ENCODE assay signal across 10 cellular contexts in genomic region chr22:41284465-41284864, GRCh38. TPM values are rescaled to one million over a fixed set of nuclear protein-coding genes. Genes with fewer than 3 reads are reported as not detected.
DNase-seq lines count a peak whose midpoint lies in the region; ATAC-seq and TF ChIP-seq lines count a peak whose summit lies in the region.
"Had no signal": no experiment of that assay in that cellular context is flagged by ENCODE, and none has a peak within 500 bp of the region (broad histone marks: within the 10 kb centered on the region; RNA-seq: fewer than 3 reads in every experiment).

No MANE protein-coding gene starts in this region.

- H2AK5ac ChIP-seq in mesendoderm (ENCODE audit: low read length): no peak overlapping the region

- H3K18ac ChIP-seq in mesendoderm (ENCODE audit: low read length): no peak overlapping the region

- peaks cover 50% of the 10 kb centered on the region for H3K36me3 ChIP-seq in HUES48 (ENCODE audit: control insufficient read depth, insufficient read depth, low read length)
- H3K36me3 ChIP-seq in mesendoderm (ENCODE audit: control insufficient read depth, insufficient read depth, low read length): peaks cover 12% of the 10 kb centered on the region
- H3K36me3 ChIP-seq in left ventricle myocardium inferior: peaks cover 35% of the 10 kb centered on the region

- peaks cover 43% of the 10 kb centered on the region for H3K4me1 Mint-ChIP-seq in activated naive CD8-positive, alpha-beta T cell treated with anti-CD3 and anti-CD28 coated beads, Interleukin-2, amount 50 U/mL, for 24 hours

- TF ChIP-seq CTCF in AG04450 (IDR thresholded peaks at IDR 0.05; ENCODE audit: low read depth, low read length) (no peak), left ventricle myocardium inferior (IDR thresholded peaks at IDR 0.05; ENCODE audit: borderline replicate concordance) (no peak)

- peaks cover 14% of the 10 kb centered on the region for H3K79me1 ChIP-seq in mesendoderm (ENCODE audit: low read length)

- peaks cover 24% of the 10 kb centered on the region for H3K4me1 ChIP-seq in HUES48 (ENCODE audit: control insufficient read depth, insufficient read depth, low read length)
- peaks cover 4% of the 10 kb centered on the region for H3K4me1 ChIP-seq in mesendoderm (ENCODE audit: control insufficient read depth, low read depth, low read length)
- H3K4me1 ChIP-seq in left ventricle myocardium inferior: peaks cover 34% of the 10 kb centered on the region
- H3K4me1 ChIP-seq: parathyroid adenoma had no signal

- H3K9ac ChIP-seq in HUES48 (ENCODE audit: low read depth, low read length) (no peak overlapping the region), mesendoderm (ENCODE audit: low read length) (peak overlapping the region; percentile 91)
- H3K9ac ChIP-seq: parathyroid adenoma had no signal

- peak overlapping the region; percentile 81 for H3K27ac Mint-ChIP-seq in activated naive CD8-positive, alpha-beta T cell treated with anti-CD3 and anti-CD28 coated beads, Interleukin-2, amount 50 U/mL, for 24 hours

- peaks cover 28% of the 10 kb centered on the region for H3K79me2 ChIP-seq in mesendoderm (ENCODE audit: control insufficient read depth, insufficient read depth, low read length)
- H3K79me2 ChIP-seq: parathyroid adenoma had no signal

- no peak overlapping the region for H4K5ac ChIP-seq in mesendoderm (ENCODE audit: low read length)

- no peak overlapping the region for H3K23ac ChIP-seq in mesendoderm (ENCODE audit: low read length)

- H3K27me3 Mint-ChIP-seq in activated naive CD8-positive, alpha-beta T cell treated with anti-CD3 and anti-CD28 coated beads, Interleukin-2, amount 50 U/mL, for 24 hours: no peaks in the 10 kb centered on the region

- H2BK15ac ChIP-seq in mesendoderm (replicated peaks; ENCODE audit: low read depth): no peak overlapping the region

- no peak overlapping the region for H2BK120ac ChIP-seq in mesendoderm (ENCODE audit: low read depth, low read length)

- H3K4me2 ChIP-seq in mesendoderm (ENCODE audit: low read length): no peak overlapping the region

- peaks cover 29% of the 10 kb centered on the region for H3K36me3 Mint-ChIP-seq in activated naive CD8-positive, alpha-beta T cell treated with anti-CD3 and anti-CD28 coated beads, Interleukin-2, amount 50 U/mL, for 24 hours (ENCODE audit: low read depth)

- CTCF ChIA-PET in AG04450 (lab: Charles Lee): no interaction called here

- H3K56ac ChIP-seq in mesendoderm (ENCODE audit: low read length): peak overlapping the region; percentile 95

- POLR2A ChIA-PET in AG04450 (lab: Yijun Ruan, JAX): interaction anchor here (1.2 kb wide), 1 partner anchor 12 kb away, joined by 4 read pairs; no protein-coding TSS in a partner anchor

- no peak overlapping the region for H2BK5ac ChIP-seq in mesendoderm (ENCODE audit: low read length)

- peak overlapping the region; percentile 86 for H3K4me3 Mint-ChIP-seq in activated naive CD8-positive, alpha-beta T cell treated with anti-CD3 and anti-CD28 coated beads, Interleukin-2, amount 50 U/mL, for 24 hours

- WGBS in mesendoderm (ENCODE audit: extremely low coverage, insufficient coverage, low lambda C conversion rate): no CpG with 5 or more reads among the region's 10 CpGs

- H3K4ac ChIP-seq in mesendoderm (ENCODE audit: low read depth, low read length): no peak overlapping the region

- H4K8ac ChIP-seq in mesendoderm (ENCODE audit: low read depth, low read length): no peak overlapping the region

- H3K27me3 ChIP-seq in AG04450 (ENCODE audit: control insufficient read depth, insufficient read depth, low read length): no peaks in the 10 kb centered on the region
- H3K27me3 ChIP-seq in HUES48 (ENCODE audit: control insufficient read depth, insufficient read depth, low read length): no peaks in the 10 kb centered on the region
- H3K27me3 ChIP-seq in mesendoderm (ENCODE audit: insufficient read depth, low read length, poor library complexity): no peaks in the 10 kb centered on the region
- no peaks in the 10 kb centered on the region for H3K27me3 ChIP-seq in left ventricle myocardium inferior (ENCODE audit: low read depth)

- H3K27ac ChIP-seq in AG04450 (ENCODE audit: low read depth, low read length) (no peak overlapping the region), HUES48 (ENCODE audit: low read depth, low read length) (no peak overlapping the region), mesendoderm (ENCODE audit: low read depth, low read length) (no peak overlapping the region), left ventricle myocardium inferior (replicated peaks) (no peak overlapping the region)
- H3K27ac ChIP-seq: parathyroid adenoma had no signal

- DNase-seq in AG04450 (ENCODE audit: low read depth, low spot score) (no peak), mesendoderm (no peak), NCI-H226 (no peak), foreskin melanocyte (no peak), DMS153 treated with DMSO at 0.1 percent for 48 hours (lab: John Stamatoyannopoulos, UW; ENCODE audit: unreplicated experiment) (no peak), left ventricle myocardium inferior (no peak)
- no peak for DNase-seq in activated naive CD8-positive, alpha-beta T cell treated with anti-CD3 and anti-CD28 coated beads, Interleukin-2, amount 50 U/mL, for 24 hours
- DNase-seq: activated CD8-positive, alpha-beta memory T cell treated with anti-CD3 and anti-CD28 coated beads for 24 hours had no signal

- intact Hi-C loops in left ventricle myocardium inferior (cut with micrococcal nuclease): no loop called here

- ATAC-seq in activated naive CD8-positive, alpha-beta T cell treated with anti-CD3 and anti-CD28 coated beads, Interleukin-2, amount 50 U/mL, for 24 hours: no peak

- H3K4me3 ChIP-seq in AG04450 (ENCODE audit: low read depth, low read length) (peak overlapping the region; percentile 83), HUES48 (ENCODE audit: low read depth, low read length) (peak overlapping the region; percentile 92; the same call in 1 of the 2 replicates), mesendoderm (ENCODE audit: low read length) (no peak overlapping the region), left ventricle myocardium inferior (no peak overlapping the region)

- H3K9me3 Mint-ChIP-seq in activated naive CD8-positive, alpha-beta T cell treated with anti-CD3 and anti-CD28 coated beads, Interleukin-2, amount 50 U/mL, for 24 hours: no peaks in the 10 kb centered on the region

- H3K9me3 ChIP-seq in AG04450 (ENCODE audit: control insufficient read depth, insufficient read depth, low read length) (peaks cover 4% of the 10 kb centered on the region; the same call in 1 of the 2 replicates), HUES48 (ENCODE audit: control insufficient read depth, insufficient read depth, low read length) (no peaks in the 10 kb centered on the region), left ventricle myocardium inferior (replicated peaks) (no peaks in the 10 kb centered on the region)

RNA-seq across cellular contexts. Expression of gene RANGAP1, which starts 1.5 kb away (rescaled TPM):
- 75.8 and 94.9 TPM in 2 replicates for polyA plus RNA-seq in AG04450 (2011; rRNA removed)
- 89.5 and 115 TPM in 2 replicates for polyA minus RNA-seq in AG04450 (2011; rRNA and poly(A)+ RNA removed)
- polyA plus RNA-seq in mesendoderm (2013, experiment 1 of 2): 79.4 TPM
- polyA plus RNA-seq in mesendoderm (2013, experiment 2 of 2): 79.5 TPM
- total RNA-seq in left ventricle myocardium inferior: 36.4 TPM

RNA-seq across cellular contexts. Expression of gene ZC3H7B, which starts 16.9 kb away (rescaled TPM):
- polyA plus RNA-seq in AG04450 (2011; rRNA removed): 55.3 and 68.7 TPM in 2 replicates
- 55.6 and 71.7 TPM in 2 replicates for polyA minus RNA-seq in AG04450 (2011; rRNA and poly(A)+ RNA removed)
- polyA plus RNA-seq in mesendoderm (2013, experiment 1 of 2): 38.1 TPM
- 38.8 TPM for polyA plus RNA-seq in mesendoderm (2013, experiment 2 of 2)
- total RNA-seq in left ventricle myocardium inferior: 39.1 TPM

RNA-seq across cellular contexts. Expression of gene CHADL, which starts 43.7 kb away (rescaled TPM):
- 0.24 and 0.65 TPM in 2 replicates for polyA plus RNA-seq in AG04450 (2011; rRNA removed)
- polyA minus RNA-seq in AG04450 (2011; rRNA and poly(A)+ RNA removed): 0.22 and 0.23 TPM in 2 replicates
- 0.15 TPM for polyA plus RNA-seq in mesendoderm (2013, experiment 1 of 2)
- 0.13 TPM for polyA plus RNA-seq in mesendoderm (2013, experiment 2 of 2)
- 10.3 TPM for total RNA-seq in left ventricle myocardium inferior

Comparison
In these comparisons a context has a peak if more than half of its experiments do, and no peak if none do; other contexts are left out.
1. H3K4me3 ChIP-seq: peak in AG04450 (single experiment) and HUES48 (single experiment); none in mesendoderm (single experiment) and left ventricle myocardium inferior (single experiment).